In the genomic region with DNA sequence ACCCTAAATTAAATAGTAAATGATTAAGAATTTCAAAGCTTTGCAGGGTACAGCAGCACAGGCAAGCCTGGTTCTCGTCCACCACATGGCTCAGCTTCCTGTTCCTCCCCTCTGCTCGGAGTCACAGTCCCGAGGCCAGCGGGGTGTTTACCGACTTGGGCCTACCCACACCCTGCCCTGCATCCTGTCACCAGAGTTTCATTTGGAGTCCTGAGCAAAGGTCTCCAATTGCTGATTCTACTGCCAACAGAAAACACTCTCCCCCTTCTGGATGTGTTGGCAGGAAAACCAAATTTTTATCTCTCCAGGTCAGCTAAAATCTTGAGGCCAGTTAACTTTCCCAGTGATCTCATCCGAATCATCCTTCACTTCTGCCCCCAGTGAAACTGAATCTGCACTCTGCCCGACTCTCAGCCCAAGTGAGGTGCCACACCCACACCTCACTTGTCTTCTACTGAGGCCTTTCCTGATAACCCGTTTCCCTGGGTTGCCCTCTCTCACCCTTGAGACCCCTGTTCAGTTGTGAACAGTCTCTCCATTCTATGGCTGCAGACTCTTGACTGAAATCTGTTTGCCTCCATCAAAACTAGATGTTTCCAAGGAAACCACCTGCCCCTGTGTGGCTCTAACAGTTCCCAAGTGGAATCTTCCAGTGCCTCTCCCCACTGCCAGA, we compare ENCODE assay signal across 8 cellular contexts.
DNase-seq lines count a peak whose midpoint lies in the region; ATAC-seq and TF ChIP-seq lines count a peak whose summit lies in the region.

No MANE protein-coding gene starts in this region.

- DNase-seq in GM13976 (ENCODE audit: low spot score) (peak; percentile 64), NOMO-1 treated with dmso at 0.1 percent for 144 hours (lab: John Stamatoyannopoulos, UW; ENCODE audit: unreplicated experiment) (peak; percentile 33), cardiac septum (ENCODE audit: low spot score) (peak; percentile 90), cortex of kidney (lab: John Stamatoyannopoulos, UW) (no peak), cerebellum (ENCODE audit: low spot score) (no peak)
- peak; percentile 43 to 53 for DNase-seq in activated T-helper 1 cell treated with anti-CD3 and anti-CD28 coated beads, Interleukin-2, amount 50 U/mL, for 16 hours (ENCODE audit: low read depth in 1 of 2, low spot score in 1 of 2)
- DNase-seq in stimulated activated CD4-positive, alpha-beta T cell treated with anti-CD3 and anti-CD28 coated beads, Interleukin-2, amount 100 ng/mL, for 4 hours (ENCODE audit: low read depth) = peak; percentile 44

- TF ChIP-seq CTCF in GM13976 (IDR thresholded peaks at IDR 0.05; ENCODE audit: borderline replicate concordance, control extremely low read depth, extremely low read depth, insufficient read depth, missing control alignments) = no peak

- peak; percentile 62 for ATAC-seq in HG02623 (IDR thresholded peaks at IDR 0.05; ENCODE audit: unreplicated experiment)

- intact Hi-C loops in cardiac septum (cut with DNase I) = loop anchor here (5.0 kb wide), 1 partner anchor 43 kb away; no protein-coding TSS in a partner anchor

- in situ Hi-C loops in GM13976 (cut with MboI; ENCODE audit: low sequenced_read_pairs, unreplicated experiment) = no loop called here

Comparison
In these comparisons a context has a peak if more than half of its experiments do, and no peak if none do; other contexts are left out.
1. DNase-seq: peak in GM13976 (single experiment), NOMO-1 treated with dmso at 0.1 percent for 144 hours (single experiment), activated T-helper 1 cell treated with anti-CD3 and anti-CD28 coated beads, Interleukin-2, amount 50 U/mL, for 16 hours (2 of 2), cardiac septum (single experiment) and stimulated activated CD4-positive, alpha-beta T cell treated with anti-CD3 and anti-CD28 coated beads, Interleukin-2, amount 100 ng/mL, for 4 hours (single experiment); none in cortex of kidney (single experiment) and cerebellum (single experiment).